1 cellular context compared by ENCODE assay signal in the genomic region with DNA sequence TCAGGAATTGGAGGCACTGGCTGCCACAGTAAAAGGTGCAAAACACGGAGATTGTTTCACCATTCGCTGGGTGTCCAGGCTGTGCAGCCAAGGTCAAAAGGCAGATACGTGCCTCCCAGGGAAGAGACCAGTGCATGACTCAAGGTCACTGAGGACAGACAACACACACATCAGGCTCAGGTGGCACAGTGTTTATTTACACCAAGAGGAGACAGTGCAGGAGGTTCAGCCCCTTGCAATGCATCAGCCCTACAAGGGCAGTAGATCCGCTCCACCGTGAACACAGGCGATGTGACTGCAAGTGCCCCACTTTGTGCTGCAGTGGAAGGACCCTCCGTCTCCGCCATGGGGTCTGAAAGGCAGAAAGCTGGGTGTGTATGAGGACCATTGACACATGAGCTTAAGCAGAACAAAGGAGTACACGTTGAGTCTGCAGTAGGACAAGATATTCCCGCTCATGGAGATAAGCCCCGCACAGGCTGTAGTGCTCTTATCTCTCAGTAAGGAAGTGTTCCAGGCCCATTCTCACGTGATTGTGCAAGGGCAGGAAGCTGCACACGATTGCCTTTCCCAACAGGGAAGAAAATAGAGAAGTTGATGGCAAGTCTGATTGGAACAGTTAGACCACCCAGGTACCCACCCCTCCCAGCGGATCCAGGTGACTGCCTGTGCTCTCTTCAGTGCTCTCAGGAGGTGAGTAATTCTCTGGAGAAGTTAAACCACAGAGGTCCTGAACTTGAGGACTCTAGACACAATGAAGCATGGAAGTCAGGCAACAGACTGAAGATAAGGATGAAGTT.
TF ChIP-seq lines count a peak whose summit lies in the region.

No MANE protein-coding gene starts in this region.

TF ChIP-seq in HepG2, 621 proteins besides CTCF, POLR2A, EP300 and RAD21 (continued from another document and continues in another):
- TF ChIP-seq, protein P1, sequence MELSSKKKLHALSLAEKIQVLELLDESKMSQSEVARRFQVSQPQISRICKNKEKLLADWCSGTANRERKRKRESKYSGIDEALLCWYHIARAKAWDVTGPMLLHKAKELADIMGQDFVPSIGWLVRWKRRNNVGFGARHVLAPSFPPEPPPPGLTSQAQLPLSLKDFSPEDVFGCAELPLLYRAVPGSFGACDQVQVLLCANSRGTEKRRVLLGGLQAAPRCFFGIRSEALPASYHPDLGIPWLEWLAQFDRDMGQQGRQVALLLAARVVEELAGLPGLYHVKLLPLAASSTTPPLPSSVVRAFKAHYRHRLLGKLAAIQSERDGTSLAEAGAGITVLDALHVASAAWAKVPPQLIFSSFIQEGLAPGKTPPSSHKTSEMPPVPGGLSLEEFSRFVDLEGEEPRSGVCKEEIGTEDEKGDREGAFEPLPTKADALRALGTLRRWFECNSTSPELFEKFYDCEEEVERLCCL (CRISPR knock-in tag; IDR thresholded peaks at IDR 0.05; ENCODE audit: borderline replicate concordance) = no peak
- TF ChIP-seq GATA4 (IDR thresholded peaks at IDR 0.05; ENCODE audit: borderline replicate concordance, low read depth) (peak; percentile 50; the same call in 1 of the 2 replicates), KLF15 (CRISPR knock-in tag; IDR thresholded peaks at IDR 0.05; ENCODE audit: borderline replicate concordance) (no peak), MXI1 (IDR thresholded peaks at IDR 0.05; ENCODE audit: borderline replicate concordance, low read depth, low read length) (no peak), ZNF326 (CRISPR knock-in tag; IDR thresholded peaks at IDR 0.05; ENCODE audit: borderline replicate concordance) (no peak), ZNF839 (CRISPR knock-in tag; IDR thresholded peaks at IDR 0.05; ENCODE audit: borderline replicate concordance) (no peak), SNAPC2 (CRISPR knock-in tag; IDR thresholded peaks at IDR 0.05) (peak; percentile 95), ZNF567 (CRISPR knock-in tag; IDR thresholded peaks at IDR 0.05; ENCODE audit: borderline replicate concordance) (no peak), AGO1 (IDR thresholded peaks at IDR 0.05; ENCODE audit: low read depth, low read length, poor library complexity, severe bottlenecking) (no peak), ZNF235 (CRISPR knock-in tag; IDR thresholded peaks at IDR 0.05; ENCODE audit: borderline replicate concordance) (no peak), GFI1 (CRISPR knock-in tag; IDR thresholded peaks at IDR 0.05; ENCODE audit: borderline replicate concordance) (no peak), BHLHE40 (IDR thresholded peaks at IDR 0.05; ENCODE audit: low read length) (no peak), TBX3 (IDR thresholded peaks at IDR 0.05; ENCODE audit: borderline replicate concordance) (no peak), ZFP37 (CRISPR knock-in tag; IDR thresholded peaks at IDR 0.05; ENCODE audit: borderline replicate concordance) (peak; percentile 75; the same call in 1 of the 2 replicates), PHF21A (CRISPR knock-in tag; IDR thresholded peaks at IDR 0.05) (peak; percentile 90), NR2F6 (IDR thresholded peaks at IDR 0.05) (peak; percentile 65), NR2F6 (CRISPR knock-in tag; IDR thresholded peaks at IDR 0.05) (peak; percentile 90), ZNF562 (CRISPR knock-in tag; IDR thresholded peaks at IDR 0.05; ENCODE audit: borderline replicate concordance) (no peak), DNMT1 (CRISPR knock-in tag; IDR thresholded peaks at IDR 0.05) (no peak), ZEB1 (IDR thresholded peaks at IDR 0.05; ENCODE audit: insufficient replicate concordance, low read depth) (no peak), ZMAT3 (CRISPR knock-in tag; conservative IDR thresholded peaks at IDR 0.05) (peak; percentile 80; the same call in 1 of the 2 replicates), NCOR1 (IDR thresholded peaks at IDR 0.05; ENCODE audit: borderline replicate concordance, low read length) (no peak; the same call in 1 of the 2 replicates), SOX13 (IDR thresholded peaks at IDR 0.05) (peak; percentile 36; the same call in 1 of the 2 replicates), SOX13 (CRISPR knock-in tag; conservative IDR thresholded peaks at IDR 0.05 in 1 of 2, IDR thresholded peaks at IDR 0.05 in 1 of 2) (peak in 1 of 2 experiments; percentile 84; a peak in 2 of 4 replicates), HOXA9 (CRISPR knock-in tag; IDR thresholded peaks at IDR 0.05; ENCODE audit: borderline replicate concordance) (no peak), ZFP36L1 (CRISPR knock-in tag; IDR thresholded peaks at IDR 0.05) (peak; percentile 44; the same call in 1 of the 2 replicates), SOX5 (CRISPR knock-in tag; IDR thresholded peaks at IDR 0.05; ENCODE audit: borderline replicate concordance) (peak; percentile 87), ZNF546 (CRISPR knock-in tag; conservative IDR thresholded peaks at IDR 0.05) (no peak), ZNF253 (CRISPR knock-in tag; IDR thresholded peaks at IDR 0.05; ENCODE audit: borderline replicate concordance) (0 out of 2 replicates have a peak, but pooled peaks have one; percentile 23), NONO (IDR thresholded peaks at IDR 0.05) (no peak), NONO (CRISPR knock-in tag; conservative IDR thresholded peaks at IDR 0.05) (peak; percentile 53; the same call in 1 of the 2 replicates), MIER3 (CRISPR knock-in tag; IDR thresholded peaks at IDR 0.05; ENCODE audit: borderline replicate concordance) (peak; percentile 90; the same call in 1 of the 2 replicates), XRCC5 (optimal IDR thresholded peaks at IDR 0.05; ENCODE audit: low read length) (no peak), JUNB (CRISPR knock-in tag; IDR thresholded peaks at IDR 0.05; ENCODE audit: borderline replicate concordance) (no peak), ETV5 (CRISPR knock-in tag; IDR thresholded peaks at IDR 0.05; ENCODE audit: borderline replicate concordance) (no peak; the same call in 1 of the 2 replicates)
- TF ChIP-seq, protein P2, sequence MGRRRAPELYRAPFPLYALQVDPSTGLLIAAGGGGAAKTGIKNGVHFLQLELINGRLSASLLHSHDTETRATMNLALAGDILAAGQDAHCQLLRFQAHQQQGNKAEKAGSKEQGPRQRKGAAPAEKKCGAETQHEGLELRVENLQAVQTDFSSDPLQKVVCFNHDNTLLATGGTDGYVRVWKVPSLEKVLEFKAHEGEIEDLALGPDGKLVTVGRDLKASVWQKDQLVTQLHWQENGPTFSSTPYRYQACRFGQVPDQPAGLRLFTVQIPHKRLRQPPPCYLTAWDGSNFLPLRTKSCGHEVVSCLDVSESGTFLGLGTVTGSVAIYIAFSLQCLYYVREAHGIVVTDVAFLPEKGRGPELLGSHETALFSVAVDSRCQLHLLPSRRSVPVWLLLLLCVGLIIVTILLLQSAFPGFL (CRISPR knock-in tag; IDR thresholded peaks at IDR 0.05) = no peak
- TF ChIP-seq, protein P3, sequence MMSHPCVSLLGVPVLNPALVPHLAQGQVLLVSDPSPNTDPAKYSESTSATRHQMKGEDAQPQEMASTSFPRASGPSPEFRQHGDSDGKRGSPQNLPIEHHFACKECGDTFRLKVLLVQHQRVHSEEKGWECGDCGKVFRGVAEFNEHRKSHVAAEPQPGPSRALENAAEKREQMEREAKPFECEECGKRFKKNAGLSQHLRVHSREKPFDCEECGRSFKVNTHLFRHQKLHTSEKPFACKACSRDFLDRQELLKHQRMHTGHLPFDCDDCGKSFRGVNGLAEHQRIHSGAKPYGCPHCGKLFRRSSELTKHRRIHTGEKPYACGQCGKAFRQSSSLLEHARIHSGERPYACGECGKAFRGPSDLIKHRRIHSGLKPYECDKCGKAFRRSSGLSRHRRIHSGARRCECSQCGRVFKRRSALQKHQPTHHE (CRISPR knock-in tag; IDR thresholded peaks at IDR 0.05; ENCODE audit: borderline replicate concordance) = no peak
- TF ChIP-seq, protein P4, sequence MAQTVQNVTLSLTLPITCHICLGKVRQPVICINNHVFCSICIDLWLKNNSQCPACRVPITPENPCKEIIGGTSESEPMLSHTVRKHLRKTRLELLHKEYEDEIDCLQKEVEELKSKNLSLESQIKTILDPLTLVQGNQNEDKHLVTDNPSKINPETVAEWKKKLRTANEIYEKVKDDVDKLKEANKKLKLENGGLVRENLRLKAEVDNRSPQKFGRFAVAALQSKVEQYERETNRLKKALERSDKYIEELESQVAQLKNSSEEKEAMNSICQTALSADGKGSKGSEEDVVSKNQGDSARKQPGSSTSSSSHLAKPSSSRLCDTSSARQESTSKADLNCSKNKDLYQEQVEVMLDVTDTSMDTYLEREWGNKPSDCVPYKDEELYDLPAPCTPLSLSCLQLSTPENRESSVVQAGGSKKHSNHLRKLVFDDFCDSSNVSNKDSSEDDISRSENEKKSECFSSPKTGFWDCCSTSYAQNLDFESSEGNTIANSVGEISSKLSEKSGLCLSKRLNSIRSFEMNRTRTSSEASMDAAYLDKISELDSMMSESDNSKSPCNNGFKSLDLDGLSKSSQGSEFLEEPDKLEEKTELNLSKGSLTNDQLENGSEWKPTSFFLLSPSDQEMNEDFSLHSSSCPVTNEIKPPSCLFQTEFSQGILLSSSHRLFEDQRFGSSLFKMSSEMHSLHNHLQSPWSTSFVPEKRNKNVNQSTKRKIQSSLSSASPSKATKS (CRISPR knock-in tag; IDR thresholded peaks at IDR 0.05) = no peak
- TF ChIP-seq, protein P5, sequence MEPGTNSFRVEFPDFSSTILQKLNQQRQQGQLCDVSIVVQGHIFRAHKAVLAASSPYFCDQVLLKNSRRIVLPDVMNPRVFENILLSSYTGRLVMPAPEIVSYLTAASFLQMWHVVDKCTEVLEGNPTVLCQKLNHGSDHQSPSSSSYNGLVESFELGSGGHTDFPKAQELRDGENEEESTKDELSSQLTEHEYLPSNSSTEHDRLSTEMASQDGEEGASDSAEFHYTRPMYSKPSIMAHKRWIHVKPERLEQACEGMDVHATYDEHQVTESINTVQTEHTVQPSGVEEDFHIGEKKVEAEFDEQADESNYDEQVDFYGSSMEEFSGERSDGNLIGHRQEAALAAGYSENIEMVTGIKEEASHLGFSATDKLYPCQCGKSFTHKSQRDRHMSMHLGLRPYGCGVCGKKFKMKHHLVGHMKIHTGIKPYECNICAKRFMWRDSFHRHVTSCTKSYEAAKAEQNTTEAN (CRISPR knock-in tag; conservative IDR thresholded peaks at IDR 0.05) = peak; percentile 74
- TF ChIP-seq, protein P6, sequence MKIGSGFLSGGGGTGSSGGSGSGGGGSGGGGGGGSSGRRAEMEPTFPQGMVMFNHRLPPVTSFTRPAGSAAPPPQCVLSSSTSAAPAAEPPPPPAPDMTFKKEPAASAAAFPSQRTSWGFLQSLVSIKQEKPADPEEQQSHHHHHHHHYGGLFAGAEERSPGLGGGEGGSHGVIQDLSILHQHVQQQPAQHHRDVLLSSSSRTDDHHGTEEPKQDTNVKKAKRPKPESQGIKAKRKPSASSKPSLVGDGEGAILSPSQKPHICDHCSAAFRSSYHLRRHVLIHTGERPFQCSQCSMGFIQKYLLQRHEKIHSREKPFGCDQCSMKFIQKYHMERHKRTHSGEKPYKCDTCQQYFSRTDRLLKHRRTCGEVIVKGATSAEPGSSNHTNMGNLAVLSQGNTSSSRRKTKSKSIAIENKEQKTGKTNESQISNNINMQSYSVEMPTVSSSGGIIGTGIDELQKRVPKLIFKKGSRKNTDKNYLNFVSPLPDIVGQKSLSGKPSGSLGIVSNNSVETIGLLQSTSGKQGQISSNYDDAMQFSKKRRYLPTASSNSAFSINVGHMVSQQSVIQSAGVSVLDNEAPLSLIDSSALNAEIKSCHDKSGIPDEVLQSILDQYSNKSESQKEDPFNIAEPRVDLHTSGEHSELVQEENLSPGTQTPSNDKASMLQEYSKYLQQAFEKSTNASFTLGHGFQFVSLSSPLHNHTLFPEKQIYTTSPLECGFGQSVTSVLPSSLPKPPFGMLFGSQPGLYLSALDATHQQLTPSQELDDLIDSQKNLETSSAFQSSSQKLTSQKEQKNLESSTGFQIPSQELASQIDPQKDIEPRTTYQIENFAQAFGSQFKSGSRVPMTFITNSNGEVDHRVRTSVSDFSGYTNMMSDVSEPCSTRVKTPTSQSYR (CRISPR knock-in tag; IDR thresholded peaks at IDR 0.05; ENCODE audit: borderline replicate concordance) = no peak
- TF ChIP-seq, protein P7, sequence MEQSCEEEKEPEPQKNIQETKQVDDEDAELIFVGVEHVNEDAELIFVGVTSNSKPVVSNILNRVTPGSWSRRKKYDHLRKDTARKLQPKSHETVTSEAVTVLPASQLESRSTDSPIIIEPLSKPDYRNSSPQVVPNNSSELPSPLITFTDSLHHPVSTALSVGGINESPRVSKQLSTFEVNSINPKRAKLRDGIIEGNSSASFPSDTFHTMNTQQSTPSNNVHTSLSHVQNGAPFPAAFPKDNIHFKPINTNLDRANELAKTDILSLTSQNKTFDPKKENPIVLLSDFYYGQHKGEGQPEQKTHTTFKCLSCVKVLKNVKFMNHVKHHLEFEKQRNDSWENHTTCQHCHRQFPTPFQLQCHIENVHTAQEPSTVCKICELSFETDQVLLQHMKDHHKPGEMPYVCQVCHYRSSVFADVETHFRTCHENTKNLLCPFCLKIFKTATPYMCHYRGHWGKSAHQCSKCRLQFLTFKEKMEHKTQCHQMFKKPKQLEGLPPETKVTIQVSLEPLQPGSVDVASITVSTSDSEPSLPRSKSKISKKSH (CRISPR knock-in tag; IDR thresholded peaks at IDR 0.05; ENCODE audit: borderline replicate concordance) = peak; percentile 31; the same call in 1 of the 2 replicates
- TF ChIP-seq, protein P8, sequence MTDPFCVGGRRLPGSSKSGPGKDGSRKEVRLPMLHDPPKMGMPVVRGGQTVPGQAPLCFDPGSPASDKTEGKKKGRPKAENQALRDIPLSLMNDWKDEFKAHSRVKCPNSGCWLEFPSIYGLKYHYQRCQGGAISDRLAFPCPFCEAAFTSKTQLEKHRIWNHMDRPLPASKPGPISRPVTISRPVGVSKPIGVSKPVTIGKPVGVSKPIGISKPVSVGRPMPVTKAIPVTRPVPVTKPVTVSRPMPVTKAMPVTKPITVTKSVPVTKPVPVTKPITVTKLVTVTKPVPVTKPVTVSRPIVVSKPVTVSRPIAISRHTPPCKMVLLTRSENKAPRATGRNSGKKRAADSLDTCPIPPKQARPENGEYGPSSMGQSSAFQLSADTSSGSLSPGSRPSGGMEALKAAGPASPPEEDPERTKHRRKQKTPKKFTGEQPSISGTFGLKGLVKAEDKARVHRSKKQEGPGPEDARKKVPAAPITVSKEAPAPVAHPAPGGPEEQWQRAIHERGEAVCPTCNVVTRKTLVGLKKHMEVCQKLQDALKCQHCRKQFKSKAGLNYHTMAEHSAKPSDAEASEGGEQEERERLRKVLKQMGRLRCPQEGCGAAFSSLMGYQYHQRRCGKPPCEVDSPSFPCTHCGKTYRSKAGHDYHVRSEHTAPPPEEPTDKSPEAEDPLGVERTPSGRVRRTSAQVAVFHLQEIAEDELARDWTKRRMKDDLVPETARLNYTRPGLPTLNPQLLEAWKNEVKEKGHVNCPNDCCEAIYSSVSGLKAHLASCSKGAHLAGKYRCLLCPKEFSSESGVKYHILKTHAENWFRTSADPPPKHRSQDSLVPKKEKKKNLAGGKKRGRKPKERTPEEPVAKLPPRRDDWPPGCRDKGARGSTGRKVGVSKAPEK (CRISPR knock-in tag; IDR thresholded peaks at IDR 0.05; ENCODE audit: borderline replicate concordance) = peak; percentile 75; the same call in 1 of the 2 replicates
